8 cellular contexts compared by ENCODE assay signal in genomic region chr1:41381691-41382530, GRCh38. TPM values are rescaled to one million over a fixed set of nuclear protein-coding genes. Genes with fewer than 3 reads are reported as not detected.
DNase-seq lines count a peak whose midpoint lies in the region; ATAC-seq and TF ChIP-seq lines count a peak whose summit lies in the region.

No MANE protein-coding gene starts in this region.

- H3K4me1 ChIP-seq in muscle layer of duodenum (ENCODE audit: control insufficient read depth in 1 of 2, insufficient read depth in 2 of 2, low read length in 2 of 2), result peaks cover 0 to 29% of the 10 kb centered on the region in 2 donors

- peaks cover 14% of the 10 kb centered on the region for H3K4me1 Mint-ChIP-seq in activated CD4-positive, alpha-beta memory T cell treated with anti-CD3 and anti-CD28 coated beads, Interleukin-2, amount 10 ng/mL, durations not matched to agents 7 days and 5 days

- no peaks in the 10 kb centered on the region for H3K27me3 ChIP-seq in muscle layer of duodenum (ENCODE audit: low read depth, low read length)

- CTCF ChIA-PET in activated CD4-positive, alpha-beta memory T cell treated with anti-CD3 and anti-CD28 coated beads, Interleukin-2, amount 10 ng/mL, durations not matched to agents 7 days and 5 days (lab: Charles Lee), result no interaction called here

- peak overlapping the region; percentile 42 to 67 for H3K4me3 ChIP-seq in muscle layer of duodenum (ENCODE audit: low read depth in 1 of 2, low read length in 2 of 2)

- H3K9me3 Mint-ChIP-seq in activated CD4-positive, alpha-beta memory T cell treated with anti-CD3 and anti-CD28 coated beads, Interleukin-2, amount 10 ng/mL, durations not matched to agents 7 days and 5 days, result no peaks in the 10 kb centered on the region

- no peaks in the 10 kb centered on the region for H3K36me3 Mint-ChIP-seq in activated CD4-positive, alpha-beta memory T cell treated with anti-CD3 and anti-CD28 coated beads, Interleukin-2, amount 10 ng/mL, durations not matched to agents 7 days and 5 days (ENCODE audit: low read depth)

- H3K4me3 Mint-ChIP-seq in activated CD4-positive, alpha-beta memory T cell treated with anti-CD3 and anti-CD28 coated beads, Interleukin-2, amount 10 ng/mL, durations not matched to agents 7 days and 5 days, result peak overlapping the region; percentile 58

- DNase-seq in NCI-H146 (lab: John Stamatoyannopoulos, UW), result peak; percentile 53
- DNase-seq in NCI-H146 treated with DMSO at 0.1 percent for 48 hours (lab: John Stamatoyannopoulos, UW; ENCODE audit: unreplicated experiment), result no peak
- no peak for DNase-seq in activated CD4-positive, alpha-beta memory T cell treated with anti-CD3 and anti-CD28 coated beads, Interleukin-2, amount 10 ng/mL, durations not matched to agents 7 days and 5 days
- peak; percentile 11 to 12 for DNase-seq in erythroblast (lab: John Stamatoyannopoulos, UW)
- DNase-seq in T-helper 9 cell, result no peak
- DNase-seq in NCI-H2029 treated with DMSO at 0.1 percent for 48 hours (lab: John Stamatoyannopoulos, UW), result no peak

- H3K36me3 ChIP-seq in muscle layer of duodenum (ENCODE audit: control insufficient read depth in 1 of 2, insufficient read depth in 2 of 2, low read length in 2 of 2), result peaks cover 0 to 9% of the 10 kb centered on the region in 2 donors

- no peak overlapping the region for H3K27ac ChIP-seq in muscle layer of duodenum (ENCODE audit: low read length)

- H3K27me3 Mint-ChIP-seq in activated CD4-positive, alpha-beta memory T cell treated with anti-CD3 and anti-CD28 coated beads, Interleukin-2, amount 10 ng/mL, durations not matched to agents 7 days and 5 days, result peaks cover 48% of the 10 kb centered on the region

- no peak for ATAC-seq in HG02763 (IDR thresholded peaks at IDR 0.05; ENCODE audit: unreplicated experiment)

- no peak overlapping the region for H3K27ac Mint-ChIP-seq in activated CD4-positive, alpha-beta memory T cell treated with anti-CD3 and anti-CD28 coated beads, Interleukin-2, amount 10 ng/mL, durations not matched to agents 7 days and 5 days

- TF ChIP-seq POLR2A in erythroblast (IDR thresholded peaks at IDR 0.05; ENCODE audit: low read length), result no peak

- POLR2A ChIA-PET in activated CD4-positive, alpha-beta memory T cell treated with anti-CD3 and anti-CD28 coated beads, Interleukin-2, amount 10 ng/mL, durations not matched to agents 7 days and 5 days (lab: Charles Lee), result interaction anchor here (0.8 kb wide), 1 partner anchor 22 kb away, joined by 3 read pairs; no protein-coding TSS in a partner anchor

- no peaks in the 10 kb centered on the region for H3K9me3 ChIP-seq in muscle layer of duodenum (ENCODE audit: control insufficient read depth in 1 of 2, low read length in 2 of 2)

RNA-seq across cellular contexts. Expression of gene FOXO6, which starts 20.7 kb away (rescaled TPM):
- under 1 TPM in 1 of 2 experiments, not detected in 1; 0.20 TPM for total RNA-seq in activated CD4-positive, alpha-beta memory T cell treated with anti-CD3 and anti-CD28 coated beads, Interleukin-2, amount 10 ng/mL, durations not matched to agents 7 days and 5 days

Comparison
In these comparisons a context has a peak if more than half of its experiments do, and no peak if none do; other contexts are left out.
1. DNase-seq: peak in NCI-H146 (single experiment) and erythroblast (2 of 2); none in NCI-H146 treated with DMSO at 0.1 percent for 48 hours (single experiment), activated CD4-positive, alpha-beta memory T cell treated with anti-CD3 and anti-CD28 coated beads, Interleukin-2, amount 10 ng/mL, durations not matched to agents 7 days and 5 days (single experiment), T-helper 9 cell (single experiment) and NCI-H2029 treated with DMSO at 0.1 percent for 48 hours (single experiment).